Comparison of ENCODE assay signal across 1 cellular context in the genomic region with DNA sequence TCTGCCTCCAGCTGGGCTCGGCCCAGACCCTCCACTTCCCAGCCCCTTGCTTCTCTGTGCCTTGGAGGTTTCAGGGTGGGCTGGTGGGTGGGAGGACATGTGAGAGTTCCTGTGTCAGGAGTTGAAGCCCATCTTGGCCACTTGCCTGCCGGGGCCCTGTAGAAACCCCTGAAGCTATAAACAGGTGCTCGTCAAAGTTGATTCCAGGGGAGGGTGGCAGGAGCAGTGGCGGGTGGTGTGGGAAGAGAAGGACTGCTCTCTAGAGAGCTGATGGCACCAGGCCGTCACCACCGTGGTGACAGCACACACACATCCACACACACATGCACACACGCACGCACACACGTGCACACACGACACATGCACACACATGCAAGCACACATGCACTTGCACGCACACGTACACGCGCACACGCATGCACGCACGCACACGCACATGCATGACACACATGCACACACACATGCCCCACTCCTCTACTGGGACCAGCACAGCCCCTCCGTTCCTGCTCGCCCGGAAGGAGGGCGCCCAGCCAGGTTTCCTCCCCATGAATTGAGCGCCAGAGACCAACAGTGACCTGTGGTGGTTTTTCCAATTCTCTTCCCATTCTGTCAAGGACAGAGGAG.
TF ChIP-seq lines count a peak whose summit lies in the region.

No MANE protein-coding gene starts in this region.

TF ChIP-seq in SK-N-SH treated with all-trans-retinoic acid at 6 μM for 48 hours, 23 proteins besides CTCF, POLR2A, EP300 and RAD21 (continued from another document):
- TF ChIP-seq, protein P1, sequence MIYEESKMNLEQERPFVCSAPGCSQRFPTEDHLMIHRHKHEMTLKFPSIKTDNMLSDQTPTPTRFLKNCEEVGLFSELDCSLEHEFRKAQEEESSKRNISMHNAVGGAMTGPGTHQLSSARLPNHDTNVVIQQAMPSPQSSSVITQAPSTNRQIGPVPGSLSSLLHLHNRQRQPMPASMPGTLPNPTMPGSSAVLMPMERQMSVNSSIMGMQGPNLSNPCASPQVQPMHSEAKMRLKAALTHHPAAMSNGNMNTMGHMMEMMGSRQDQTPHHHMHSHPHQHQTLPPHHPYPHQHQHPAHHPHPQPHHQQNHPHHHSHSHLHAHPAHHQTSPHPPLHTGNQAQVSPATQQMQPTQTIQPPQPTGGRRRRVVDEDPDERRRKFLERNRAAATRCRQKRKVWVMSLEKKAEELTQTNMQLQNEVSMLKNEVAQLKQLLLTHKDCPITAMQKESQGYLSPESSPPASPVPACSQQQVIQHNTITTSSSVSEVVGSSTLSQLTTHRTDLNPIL (CRISPR knock-in tag; IDR thresholded peaks at IDR 0.05; ENCODE audit: low read depth), result no peak
- TF ChIP-seq CSDC2 (CRISPR knock-in tag; IDR thresholded peaks at IDR 0.05) (no peak), ZNF565 (CRISPR knock-in tag; conservative IDR thresholded peaks at IDR 0.05; ENCODE audit: low read depth) (no peak), SNAI2 (CRISPR knock-in tag; IDR thresholded peaks at IDR 0.05) (no peak), TCF4 (CRISPR knock-in tag; IDR thresholded peaks at IDR 0.05; ENCODE audit: borderline replicate concordance) (no peak), OSR1 (CRISPR knock-in tag; IDR thresholded peaks at IDR 0.05) (no peak), ISL1 (CRISPR knock-in tag; IDR thresholded peaks at IDR 0.05) (no peak), BACH2 (CRISPR knock-in tag; IDR thresholded peaks at IDR 0.05; ENCODE audit: borderline replicate concordance) (no peak), TSHZ2 (CRISPR knock-in tag; IDR thresholded peaks at IDR 0.05) (no peak), PPARA (CRISPR knock-in tag; IDR thresholded peaks at IDR 0.05; ENCODE audit: borderline replicate concordance) (no peak), CSRNP3 (CRISPR knock-in tag; IDR thresholded peaks at IDR 0.05) (no peak)
